In the genomic region with DNA sequence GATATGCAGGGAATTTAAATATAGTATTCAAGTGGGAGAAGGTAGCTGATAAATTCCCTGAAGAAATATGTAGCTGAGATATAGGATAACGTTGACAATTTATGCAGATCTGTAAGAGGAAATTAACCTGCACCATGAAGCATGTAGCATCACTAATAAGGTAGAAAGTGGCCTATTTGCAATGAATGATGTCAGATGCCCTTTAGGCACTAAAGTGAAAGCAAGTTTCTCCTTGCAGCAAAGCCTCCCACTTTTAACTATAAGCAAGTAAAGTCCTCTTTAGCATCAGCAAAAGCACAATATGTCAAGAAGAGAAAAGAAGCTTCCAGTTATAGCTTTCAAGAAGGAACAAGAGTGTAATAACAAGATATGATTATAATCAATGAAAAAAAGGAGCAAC, we compare ENCODE assay signal across 28 cellular contexts.
"Had no signal": no experiment of that assay in that cellular context is flagged by ENCODE, and none has a peak within 500 bp of the region (broad histone marks: within the 10 kb centered on the region; RNA-seq: fewer than 3 reads in every experiment).

No MANE protein-coding gene starts in this region.

- H3K27me3 ChIP-seq: brain microvascular endothelial cell, cardiac muscle cell, SJCRH30 had no signal

- H3K4me3 ChIP-seq: cardiac muscle cell, SJCRH30, SK-N-MC had no signal

- H3K27ac ChIP-seq: brain microvascular endothelial cell, cardiac muscle cell, SJCRH30, SK-N-MC had no signal

- ATAC-seq: activated CD8-positive, alpha-beta T cell treated with anti-CD3 and anti-CD28 coated beads for 36 hours; activated T-cell treated with anti-CD3 and anti-CD28 coated beads, Interleukin-2, amount 50 U/mL, for 72 hours; activated T-helper 17 cell treated with anti-CD3 and anti-CD28 coated beads, Interleukin-2, amount 50 U/mL, for 72 hours; Panc1 had no signal

- FAIRE-seq: TTC549 had no signal

- H3K9me3 ChIP-seq: SJCRH30 had no signal

- DNase-seq: activated CD4-positive, alpha-beta T cell treated with anti-CD3 and anti-CD28 coated beads, Interleukin-2, amount 10 ng/mL, durations not matched to agents 24 days and 14 days; activated CD4-positive, alpha-beta T cell treated with anti-CD3 and anti-CD28 coated beads, Interleukin-2, amount 50 U/mL, for 4 hours; activated CD8-positive, alpha-beta T cell treated with anti-CD3 and anti-CD28 coated beads for 36 hours; activated effector memory CD4-positive, alpha-beta T cell treated with anti-CD3 and anti-CD28 coated beads, Interleukin-2, amount 50 U/mL, for 16 hours; activated naive CD4-positive, alpha-beta T cell; activated naive CD4-positive, alpha-beta T cell treated with anti-CD3 and anti-CD28 coated beads, Interleukin-2, amount 50 U/mL, for 16 hours; activated naive CD8-positive, alpha-beta T cell treated with anti-CD3 and anti-CD28 coated beads for 36 hours; activated T-cell treated with anti-CD3 and anti-CD28 coated beads, Interleukin-2, amount 50 U/mL, for 1 hour; activated T-cell treated with anti-CD3 and anti-CD28 coated beads, Interleukin-2, amount 50 U/mL, for 72 hours; amniotic stem cell; aorta; brain microvascular endothelial cell; MV-4-11; NCI-H1092; NCI-H1436 treated with DMSO at 0.1 percent for 48 hours; NCI-H1694 treated with DMSO at 0.1 percent for 48 hours; NCI-H2029; NCI-H345; NCI-H510A; NCI-H526; NCI-H748 treated with DMSO at 0.1 percent for 48 hours; SHP77; SJCRH30 had no signal

- H3K36me3 ChIP-seq: brain microvascular endothelial cell, cardiac muscle cell, SJCRH30 had no signal

- H3K4me1 ChIP-seq: SJCRH30 had no signal
